Comparison of ENCODE assay signal across 35 cellular contexts in the genomic region with DNA sequence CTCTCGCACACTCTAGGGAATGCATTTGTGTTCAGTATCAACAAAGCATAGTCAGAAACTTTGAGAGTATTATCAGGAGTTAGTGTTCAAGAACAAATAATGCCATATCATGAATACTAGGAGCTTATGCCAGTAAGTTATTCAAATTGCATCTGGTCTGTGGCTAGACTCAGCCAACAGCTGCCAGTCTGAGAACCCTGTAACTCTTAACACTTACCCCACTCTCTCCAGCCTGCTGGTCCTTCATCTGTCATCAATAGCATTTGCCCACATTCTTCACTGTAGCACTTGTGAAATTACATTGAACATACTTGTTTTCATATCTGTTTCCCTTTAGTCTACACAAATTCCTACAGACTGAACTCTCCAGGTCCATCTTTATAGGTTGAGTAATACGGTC.
"Had no signal": no experiment of that assay in that cellular context is flagged by ENCODE, and none has a peak within 500 bp of the region (broad histone marks: within the 10 kb centered on the region; RNA-seq: fewer than 3 reads in every experiment).

No MANE protein-coding gene starts in this region.

- ATAC-seq: activated CD4-positive, alpha-beta T cell treated with anti-CD3 and anti-CD28 coated beads for 36 hours; activated CD4-positive, CD25-positive, alpha-beta regulatory T cell treated with anti-CD3 and anti-CD28 coated beads, Interleukin-2, amount 50 U/mL, for 24 hours; activated naive CD4-positive, alpha-beta T cell treated with anti-CD3 and anti-CD28 coated beads, Interleukin-2, amount 50 U/mL, for 72 hours; activated T-cell treated with anti-CD3 and anti-CD28 coated beads, Interleukin-2, amount 50 U/mL, for 72 hours; esophagus mucosa; foreskin keratinocyte; gastrocnemius medialis; heart left ventricle; T-helper 17 cell had no signal

- H3K9me3 Mint-ChIP-seq: activated naive CD4-positive, alpha-beta T cell treated with anti-CD3 and anti-CD28 coated beads, Interleukin-2, amount 10 ng/mL, durations not matched to agents 7 days and 5 days; brain; endodermal cell had no signal

- H3K27ac ChIP-seq: ascending aorta, breast epithelium, cardiac muscle cell, coronary artery, dorsolateral prefrontal cortex, foreskin keratinocyte, gastrocnemius medialis, heart left ventricle, WERI-Rb-1 had no signal

- H3K27me3 ChIP-seq: ascending aorta, breast epithelium, cardiac muscle cell, dorsolateral prefrontal cortex, foreskin keratinocyte, gastrocnemius medialis, heart left ventricle had no signal

- DNase-seq: activated B cell treated with CpG ODN at 0.5 μM for 24 hours; activated CD4-positive, alpha-beta memory T cell treated with anti-CD3 and anti-CD28 coated beads, Interleukin-2, amount 10 ng/mL, durations not matched to agents 7 days and 5 days; activated CD4-positive, alpha-beta T cell treated with anti-CD3 and anti-CD28 coated beads for 36 hours; activated CD4-positive, alpha-beta T cell treated with anti-CD3 and anti-CD28 coated beads, Interleukin-2, amount 10 ng/mL, durations not matched to agents 24 days and 14 days; activated CD8-positive, alpha-beta memory T cell treated with anti-CD3 and anti-CD28 coated beads, Interleukin-2, amount 50 U/mL, for 48 hours; activated gamma-delta T cell; activated naive CD4-positive, alpha-beta T cell; activated naive CD4-positive, alpha-beta T cell treated with anti-CD3 and anti-CD28 coated beads, Interleukin-2, amount 10 ng/mL, durations not matched to agents 7 days and 5 days; activated naive CD8-positive, alpha-beta T cell treated with anti-CD3 and anti-CD28 coated beads, Interleukin-2, amount 10 ng/mL, durations not matched to agents 7 days and 5 days; activated T-cell treated with anti-CD3 and anti-CD28 coated beads for 4 hours; activated T-cell treated with anti-CD3 and anti-CD28 coated beads, Interleukin-2, amount 50 U/mL, for 24 hours; activated T-cell treated with anti-CD3 and anti-CD28 coated beads, Interleukin-2, amount 50 U/mL, for 72 hours; central memory CD4-positive, alpha-beta T cell; cerebellar nuclear complex; dorsolateral prefrontal cortex; effector memory CD4-positive, alpha-beta T cell; endodermal cell; foreskin keratinocyte; gastrocnemius medialis; glutamatergic neuron; heart left ventricle; T-helper 1 cell; T-helper 17 cell; T1000; WERI-Rb-1 had no signal

- H3K4me3 ChIP-seq: ascending aorta, breast epithelium, cardiac muscle cell, coronary artery, dorsolateral prefrontal cortex, gastrocnemius medialis, heart left ventricle had no signal

- H3K27ac Mint-ChIP-seq: activated B cell treated with CpG ODN at 0.5 μM for 24 hours; activated CD4-positive, alpha-beta memory T cell treated with anti-CD3 and anti-CD28 coated beads, Interleukin-2, amount 10 ng/mL, durations not matched to agents 7 days and 5 days; activated CD4-positive, alpha-beta T cell treated with anti-CD3 and anti-CD28 coated beads for 36 hours; activated CD4-positive, alpha-beta T cell treated with anti-CD3 and anti-CD28 coated beads, Interleukin-2, amount 10 ng/mL, durations not matched to agents 24 days and 14 days; activated naive CD4-positive, alpha-beta T cell treated with anti-CD3 and anti-CD28 coated beads, Interleukin-2, amount 10 ng/mL, durations not matched to agents 7 days and 5 days; activated naive CD4-positive, alpha-beta T cell treated with anti-CD3 and anti-CD28 coated beads, Interleukin-2, amount 50 U/mL, for 72 hours; activated naive CD8-positive, alpha-beta T cell treated with anti-CD3 and anti-CD28 coated beads, Interleukin-2, amount 10 ng/mL, durations not matched to agents 7 days and 5 days; activated T-cell treated with anti-CD3 and anti-CD28 coated beads, Interleukin-2, amount 50 U/mL, for 24 hours; activated T-cell treated with anti-CD3 and anti-CD28 coated beads, Interleukin-2, amount 50 U/mL, for 72 hours; brain; dendritic cell treated with granulocyte-macrophage colony-stimulating factor and Interleukin-4, amounts not matched to agents 40 ng/mL and 50 ng/mL, for 4 days; endodermal cell; T-helper 17 cell; T-helper 2 cell treated with Interferon-gamma antibody and Interleukin-4, amounts not matched to agents 5 μg/mL and 100 μg/mL, for 36 hours had no signal

- H3K36me3 ChIP-seq: ascending aorta, breast epithelium, cardiac muscle cell, gastrocnemius medialis, heart left ventricle, WERI-Rb-1 had no signal

- H3K36me3 Mint-ChIP-seq: activated naive CD4-positive, alpha-beta T cell treated with anti-CD3 and anti-CD28 coated beads, Interleukin-2, amount 10 ng/mL, durations not matched to agents 7 days and 5 days; activated naive CD4-positive, alpha-beta T cell treated with anti-CD3 and anti-CD28 coated beads, Interleukin-2, amount 50 U/mL, for 72 hours; activated naive CD8-positive, alpha-beta T cell treated with anti-CD3 and anti-CD28 coated beads, Interleukin-2, amount 10 ng/mL, durations not matched to agents 7 days and 5 days; brain had no signal

- H3K4me1 Mint-ChIP-seq: activated B cell treated with CpG ODN at 0.5 μM for 24 hours; activated CD4-positive, alpha-beta memory T cell treated with anti-CD3 and anti-CD28 coated beads, Interleukin-2, amount 10 ng/mL, durations not matched to agents 7 days and 5 days; activated CD4-positive, alpha-beta T cell treated with anti-CD3 and anti-CD28 coated beads for 36 hours; activated CD4-positive, alpha-beta T cell treated with anti-CD3 and anti-CD28 coated beads, Interleukin-2, amount 10 ng/mL, durations not matched to agents 24 days and 14 days; activated naive CD4-positive, alpha-beta T cell treated with anti-CD3 and anti-CD28 coated beads, Interleukin-2, amount 10 ng/mL, durations not matched to agents 7 days and 5 days; activated naive CD8-positive, alpha-beta T cell treated with anti-CD3 and anti-CD28 coated beads, Interleukin-2, amount 10 ng/mL, durations not matched to agents 7 days and 5 days; brain; endodermal cell; T-helper 17 cell had no signal

- H3K4me3 Mint-ChIP-seq: activated B cell treated with CpG ODN at 0.5 μM for 24 hours; activated CD4-positive, alpha-beta memory T cell treated with anti-CD3 and anti-CD28 coated beads, Interleukin-2, amount 10 ng/mL, durations not matched to agents 7 days and 5 days; activated CD4-positive, alpha-beta T cell treated with anti-CD3 and anti-CD28 coated beads for 36 hours; activated CD4-positive, alpha-beta T cell treated with anti-CD3 and anti-CD28 coated beads, Interleukin-2, amount 10 ng/mL, durations not matched to agents 24 days and 14 days; activated naive CD4-positive, alpha-beta T cell treated with anti-CD3 and anti-CD28 coated beads, Interleukin-2, amount 10 ng/mL, durations not matched to agents 7 days and 5 days; activated naive CD8-positive, alpha-beta T cell treated with anti-CD3 and anti-CD28 coated beads, Interleukin-2, amount 10 ng/mL, durations not matched to agents 7 days and 5 days; activated T-cell treated with anti-CD3 and anti-CD28 coated beads, Interleukin-2, amount 50 U/mL, for 24 hours; activated T-cell treated with anti-CD3 and anti-CD28 coated beads, Interleukin-2, amount 50 U/mL, for 72 hours; brain; dendritic cell treated with granulocyte-macrophage colony-stimulating factor and Interleukin-4, amounts not matched to agents 40 ng/mL and 50 ng/mL, for 4 days; endodermal cell; T-helper 17 cell; T-helper 2 cell treated with Interferon-gamma antibody and Interleukin-4, amounts not matched to agents 5 μg/mL and 100 μg/mL, for 36 hours had no signal

- H3K27me3 Mint-ChIP-seq: activated B cell treated with CpG ODN at 0.5 μM for 24 hours; activated CD4-positive, alpha-beta memory T cell treated with anti-CD3 and anti-CD28 coated beads, Interleukin-2, amount 10 ng/mL, durations not matched to agents 7 days and 5 days; activated CD4-positive, alpha-beta T cell treated with anti-CD3 and anti-CD28 coated beads for 36 hours; activated CD4-positive, alpha-beta T cell treated with anti-CD3 and anti-CD28 coated beads, Interleukin-2, amount 10 ng/mL, durations not matched to agents 24 days and 14 days; activated naive CD4-positive, alpha-beta T cell treated with anti-CD3 and anti-CD28 coated beads, Interleukin-2, amount 10 ng/mL, durations not matched to agents 7 days and 5 days; activated naive CD8-positive, alpha-beta T cell treated with anti-CD3 and anti-CD28 coated beads, Interleukin-2, amount 10 ng/mL, durations not matched to agents 7 days and 5 days; activated T-cell treated with anti-CD3 and anti-CD28 coated beads, Interleukin-2, amount 50 U/mL, for 24 hours; brain; dendritic cell treated with granulocyte-macrophage colony-stimulating factor and Interleukin-4, amounts not matched to agents 40 ng/mL and 50 ng/mL, for 4 days; T-helper 17 cell had no signal

- H3K9me3 ChIP-seq: ascending aorta, breast epithelium, gastrocnemius medialis had no signal

- H3K4me1 ChIP-seq: ascending aorta, breast epithelium, gastrocnemius medialis, heart left ventricle had no signal
